25 cellular contexts compared by ENCODE assay signal in genomic region chr5:105462377-105462776, GRCh38.
"Had no signal": no experiment of that assay in that cellular context is flagged by ENCODE, and none has a peak within 500 bp of the region (broad histone marks: within the 10 kb centered on the region; RNA-seq: fewer than 3 reads in every experiment).

No MANE protein-coding gene starts in this region.

- ATAC-seq: stimulated activated effector memory CD8-positive, alpha-beta T cell treated with anti-CD3 and anti-CD28 coated beads, Interleukin-12 subunit alpha, Interleukin-12 subunit beta, amount 100 ng/mL, for 72 hours; stimulated activated memory B cell treated with anti-CD40 and anti-IgM and Interleukin-4, amounts not matched to agents 10 μg/mL and 1 μg/mL and 100 μg/mL, for 72 hours; stimulated activated naive B cell treated with anti-CD40 and anti-IgM and Interleukin-4, amounts not matched to agents 10 μg/mL and 1 μg/mL and 100 μg/mL, for 72 hours; stimulated activated naive CD8-positive, alpha-beta T cell treated with anti-CD3 and anti-CD28 coated beads, Interleukin-15, amount 100 ng/mL, for 72 hours; stimulated activated naive CD8-positive, alpha-beta T cell treated with anti-CD3 and anti-CD28 coated beads, Interleukin-15, Interleukin-2, amounts not matched to agents 100 U/mL and 50 U/mL, for 24 hours; upper lobe of right lung had no signal

- H3K27me3 ChIP-seq: stomach, suprapubic skin, testis, thyroid gland, tibial artery, tibial nerve, transverse colon, upper lobe of left lung, upper lobe of right lung, uterus, vagina had no signal

- H3K36me3 ChIP-seq: stomach, suprapubic skin, thoracic aorta, thyroid gland, tibial artery, tibial nerve, transverse colon, upper lobe of left lung, upper lobe of right lung, uterus, vagina had no signal

- H3K27ac ChIP-seq: stomach, suprapubic skin, testis, thoracic aorta, thyroid gland, tibial artery, tibial nerve, transverse colon, upper lobe of left lung, upper lobe of right lung, uterus, vagina had no signal

- H3K4me3 ChIP-seq: stomach, suprapubic skin, testis, thoracic aorta, thyroid gland, tibial artery, tibial nerve, transverse colon, upper lobe of left lung, upper lobe of right lung, uterus, vagina had no signal

- DNase-seq: stimulated activated CD4-positive, alpha-beta T cell treated with anti-CD3 and anti-CD28 coated beads, Interleukin-2, amount 100 ng/mL, for 48 hours; stimulated activated CD4-positive, alpha-beta T cell treated with anti-CD3 and anti-CD28 coated beads, Interleukin-4, amount 100 ng/mL, for 1 hour; stimulated activated CD4-positive, alpha-beta T cell treated with anti-CD3 and anti-CD28 coated beads, Interleukin-4, amount 100 ng/mL, for 24 hours; stimulated activated CD4-positive, alpha-beta T cell treated with anti-CD3 and anti-CD28 coated beads, Interleukin-4, amount 100 ng/mL, for 4 hours; stimulated activated CD8-positive, alpha-beta memory T cell treated with anti-CD3 and anti-CD28 coated beads, Interleukin-4, amount 100 ng/mL, for 48 hours; stimulated activated naive B cell treated with anti-CD40 and anti-IgM and Interleukin-4, amounts not matched to agents 10 μg/mL and 1 μg/mL and 100 μg/mL, for 72 hours; stimulated activated naive CD4-positive, alpha-beta T cell; stimulated activated naive CD4-positive, alpha-beta T cell treated with Interleukin-2 at 50 U/mL for 16 hours; stimulated activated naive CD8-positive, alpha-beta T cell treated with anti-CD3 and anti-CD28 coated beads, Interleukin-15, amount 100 ng/mL, for 72 hours; stimulated activated naive CD8-positive, alpha-beta T cell treated with anti-CD3 and anti-CD28 coated beads, Interleukin-15, Interleukin-2, amounts not matched to agents 100 U/mL and 50 U/mL, for 24 hours; stomach; substantia nigra; testis; thyroid gland; tibial artery; transverse colon; upper lobe of left lung; upper lobe of right lung; uterus had no signal

- H3K4me1 ChIP-seq: stomach, suprapubic skin, testis, thyroid gland, tibial artery, tibial nerve, transverse colon, upper lobe of left lung, upper lobe of right lung, uterus, vagina had no signal

- H3K9me3 ChIP-seq: testis, thoracic aorta, thyroid gland, upper lobe of right lung, uterus, vagina had no signal
